9 cellular contexts compared by ENCODE assay signal in the genomic region with DNA sequence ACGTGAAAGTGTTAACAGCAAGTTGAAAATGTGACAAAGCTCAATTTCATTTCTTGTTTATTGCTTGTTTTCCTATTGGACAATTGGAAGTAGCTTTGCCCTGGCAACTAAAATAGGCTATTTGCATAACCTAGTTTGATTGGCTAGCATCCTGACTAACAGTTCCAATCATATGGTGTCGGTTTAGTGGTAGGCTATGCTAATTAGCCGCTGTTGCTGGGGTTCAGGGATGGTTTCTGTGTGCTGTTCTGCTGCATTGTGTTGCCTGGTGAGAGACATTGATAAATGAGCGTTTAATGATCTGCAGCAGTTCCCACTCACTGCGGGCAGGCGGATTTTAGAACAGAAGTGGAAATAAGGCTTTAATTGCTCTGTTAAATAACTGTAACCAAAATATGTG.
DNase-seq lines count a peak whose midpoint lies in the region; ATAC-seq, FAIRE-seq and TF ChIP-seq lines count a peak whose summit lies in the region.
"Had no signal": no experiment of that assay in that cellular context is flagged by ENCODE, and none has a peak within 500 bp of the region (broad histone marks: within the 10 kb centered on the region; RNA-seq: fewer than 3 reads in every experiment).

No MANE protein-coding gene starts in this region.

- H3K9me3 ChIP-seq in Peyer's patch (no peaks in the 10 kb centered on the region), GM12878 (replicated peaks; ENCODE audit: control insufficient read depth, insufficient read depth, low read length) (peaks cover 6% of the 10 kb centered on the region), gastrocnemius medialis (no peaks in the 10 kb centered on the region)

- CTCF ChIA-PET in GM12878 (lab: Yijun Ruan, JAX): interaction anchor here (1.1 to 1.6 kb wide), 2 partner anchors 11 to 17 kb away, joined by 3 to 4 read pairs; no protein-coding TSS in a partner anchor

- WGBS in GM12878 (ENCODE audit: insufficient coverage, insufficient replicate concordance, low lambda C conversion rate, missing lambda C conversion rate): 93% methylated on average over 6 of the region's 6 CpGs

- TF ChIP-seq CTCF in Peyer's patch (IDR thresholded peaks at IDR 0.05) (no peak), GM12878 (IDR thresholded peaks at IDR 0.05 in 2 of 3, conservative IDR thresholded peaks at IDR 0.05 in 1 of 3; ENCODE audit: control insufficient read depth in 2 of 3, extremely low read depth in 1 of 3, insufficient read depth in 1 of 3, low read depth in 3 of 3, low read length in 3 of 3) (no peak), gastrocnemius medialis (IDR thresholded peaks at IDR 0.05 in 4 of 5, conservative IDR thresholded peaks at IDR 0.05 in 1 of 5) (no peak), osteocyte (IDR thresholded peaks at IDR 0.05) (no peak)

- no peak overlapping the region for H3K4me2 ChIP-seq in GM12878 (ENCODE audit: control insufficient read depth, insufficient read depth)

- peak; percentile 92 for ATAC-seq in GM12878
- peak; percentile 79 to 90 for ATAC-seq in gastrocnemius medialis

- in situ Hi-C loops in GM12878 (cut with MboI) (no loop called here), gastrocnemius medialis (cut with MboI; ENCODE audit: low sequenced_read_pairs in 4 of 4) (no loop called here)

- no peak for TF ChIP-seq EP300 in GM12878 (IDR thresholded peaks at IDR 0.05; ENCODE audit: borderline replicate concordance in 1 of 2, control insufficient read depth in 1 of 2, low read depth in 2 of 2, low read length in 2 of 2)

- H3K4me3 Mint-ChIP-seq in osteocyte (ENCODE audit: unreplicated experiment): no peak overlapping the region
- H3K4me3 Mint-ChIP-seq: IgD-negative memory B cell had no signal

- H3K79me2 ChIP-seq in GM12878 (ENCODE audit: control insufficient read depth, insufficient read depth, low read length): peaks cover 78% of the 10 kb centered on the region

- POLR2A ChIA-PET in GM12878 (lab: Charles Lee): interaction anchor here (0.7 to 1.6 kb wide), 2 partner anchors 18 to 300 kb away, joined by 3 read pairs; no protein-coding TSS in a partner anchor

- DNase-seq in D341Med (ENCODE audit: low spot score): peak; percentile 85
- DNase-seq in HUDEP-2 (lab: John Stamatoyannopoulos, UW; ENCODE audit: unreplicated experiment in 76 of 76): peak in 61 of 76 experiments; percentile 10 to 86 (median 64)
- DNase-seq in Peyer's patch: peak in 2 of 3 donors; percentile 33 to 59
- DNase-seq in GM12878 (ENCODE audit: low read depth, low spot score): no peak
- DNase-seq in hippocampal formation (lab: John Stamatoyannopoulos, UW): peak; percentile 64 to 96
- DNase-seq in gastrocnemius medialis: peak in 1 of 2 donors; percentile 51
- no peak for DNase-seq in osteocyte (ENCODE audit: extremely low spot score, unreplicated experiment)
- no peak for DNase-seq in T1000 (lab: John Stamatoyannopoulos, UW)

- no peak overlapping the region for H3K9ac ChIP-seq in GM12878 (ENCODE audit: control insufficient read depth, insufficient read depth, low read length)

- no peak for FAIRE-seq in GM12878 (lab: Jason Lieb, UNC)

- no peaks in the 10 kb centered on the region for H3K27me3 Mint-ChIP-seq in osteocyte (ENCODE audit: unreplicated experiment)
- H3K27me3 Mint-ChIP-seq: IgD-negative memory B cell had no signal

- H3K27ac Mint-ChIP-seq in osteocyte (ENCODE audit: unreplicated experiment): no peak overlapping the region
- H3K27ac Mint-ChIP-seq: IgD-negative memory B cell had no signal

- BruUV-seq in GM12878 (replicated peaks; lab: Mats Ljungman, UMichigan): no TSS peak

- H3K27me3 ChIP-seq in Peyer's patch (no peaks in the 10 kb centered on the region), GM12878 (replicated peaks in 1 of 2; ENCODE audit: control insufficient read depth in 2 of 2, insufficient read depth in 2 of 2, low read length in 1 of 2) (no peaks in the 10 kb centered on the region), gastrocnemius medialis (no peaks in the 10 kb centered on the region)

- H3K27ac ChIP-seq in Peyer's patch (no peak overlapping the region), GM12878 (ENCODE audit: control insufficient read depth, insufficient read depth) (no peak overlapping the region), gastrocnemius medialis (peak overlapping the region; percentile 79 to 83 (median 82))

- intact Hi-C loops in GM12878 (cut with micrococcal nuclease; ENCODE audit: unreplicated experiment) (no loop called here), gastrocnemius medialis (cut with DNase I; ENCODE audit: low total_unique reads) (no loop called here)

- SMC1A ChIA-PET in GM12878 (lab: Charles Lee; ENCODE audit: uncharacterized antibody, unreplicated experiment): interaction anchor here (1.0 to 2.1 kb wide), 4 partner anchors 10 to 64 kb away, joined by 3 to 6 read pairs (median 3); no protein-coding TSS in a partner anchor

- no peak for TF ChIP-seq RAD21 in GM12878 (IDR thresholded peaks at IDR 0.05; ENCODE audit: insufficient read depth, low read depth, low read length)

- H3K4me1 ChIP-seq in Peyer's patch: peaks cover 0 to 27% (median 2%) of the 10 kb centered on the region in 4 donors
- H3K4me1 ChIP-seq in GM12878 (ENCODE audit: control insufficient read depth, insufficient read depth, low read length): no peaks in the 10 kb centered on the region
- H3K4me1 ChIP-seq in gastrocnemius medialis: peaks cover 91 to 96% of the 10 kb centered on the region in 2 donors

- peaks cover 2% of the 10 kb centered on the region; the same call in 1 of the 2 replicates for H4K20me1 ChIP-seq in GM12878 (ENCODE audit: control insufficient read depth, insufficient read depth)

- no peak overlapping the region for H2AFZ ChIP-seq in GM12878 (ENCODE audit: control insufficient read depth, low read depth, low read length)

- H3K36me3 ChIP-seq in Peyer's patch (no peaks in the 10 kb centered on the region), GM12878 (ENCODE audit: control insufficient read depth in 2 of 2, insufficient read depth in 2 of 2, low read length in 1 of 2) (peaks cover 3 to 10% of the 10 kb centered on the region in 2 experiments; a peak in 3 of 4 replicates), gastrocnemius medialis (no peaks in the 10 kb centered on the region)

- TF ChIP-seq POLR2A in Peyer's patch (IDR thresholded peaks at IDR 0.05) (no peak), GM12878 (IDR thresholded peaks at IDR 0.05; ENCODE audit: low read depth, low read length) (no peak), gastrocnemius medialis (IDR thresholded peaks at IDR 0.05) (no peak)

- peaks cover 4% of the 10 kb centered on the region for H3K9me3 Mint-ChIP-seq in osteocyte (ENCODE audit: unreplicated experiment)
- H3K9me3 Mint-ChIP-seq: IgD-negative memory B cell had no signal

- H3K4me3 ChIP-seq in Peyer's patch: no peak overlapping the region
- H3K4me3 ChIP-seq in GM12878: no peak overlapping the region
- H3K4me3 ChIP-seq in gastrocnemius medialis: peak overlapping the region; percentile 7 to 19 (median 16)

- H3K36me3 Mint-ChIP-seq in osteocyte (ENCODE audit: unreplicated experiment): peaks cover 9% of the 10 kb centered on the region

- RAD21 ChIA-PET in GM12878 (lab: Charles Lee; ENCODE audit: unreplicated experiment): interaction anchor here (1.1 kb wide), 1 partner anchor 64 kb away, joined by 3 read pairs; no protein-coding TSS in a partner anchor

- H3K4me1 Mint-ChIP-seq in osteocyte (ENCODE audit: unreplicated experiment): peaks cover 21% of the 10 kb centered on the region

TF ChIP-seq in GM12878, 131 proteins besides CTCF, POLR2A, EP300 and RAD21:
- no peak for TF ChIP-seq SRF (IDR thresholded peaks at IDR 0.05; ENCODE audit: low read depth in 2 of 2, low read length in 2 of 2)
- peak; percentile 85 for TF ChIP-seq PKNOX1 (IDR thresholded peaks at IDR 0.05)
- TF ChIP-seq, protein P1, sequence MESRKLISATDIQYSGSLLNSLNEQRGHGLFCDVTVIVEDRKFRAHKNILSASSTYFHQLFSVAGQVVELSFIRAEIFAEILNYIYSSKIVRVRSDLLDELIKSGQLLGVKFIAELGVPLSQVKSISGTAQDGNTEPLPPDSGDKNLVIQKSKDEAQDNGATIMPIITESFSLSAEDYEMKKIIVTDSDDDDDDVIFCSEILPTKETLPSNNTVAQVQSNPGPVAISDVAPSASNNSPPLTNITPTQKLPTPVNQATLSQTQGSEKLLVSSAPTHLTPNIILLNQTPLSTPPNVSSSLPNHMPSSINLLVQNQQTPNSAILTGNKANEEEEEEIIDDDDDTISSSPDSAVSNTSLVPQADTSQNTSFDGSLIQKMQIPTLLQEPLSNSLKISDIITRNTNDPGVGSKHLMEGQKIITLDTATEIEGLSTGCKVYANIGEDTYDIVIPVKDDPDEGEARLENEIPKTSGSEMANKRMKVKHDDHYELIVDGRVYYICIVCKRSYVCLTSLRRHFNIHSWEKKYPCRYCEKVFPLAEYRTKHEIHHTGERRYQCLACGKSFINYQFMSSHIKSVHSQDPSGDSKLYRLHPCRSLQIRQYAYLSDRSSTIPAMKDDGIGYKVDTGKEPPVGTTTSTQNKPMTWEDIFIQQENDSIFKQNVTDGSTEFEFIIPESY (IDR thresholded peaks at IDR 0.05): 0 out of 2 replicates have a peak, but pooled peaks have one; percentile 15
- TF ChIP-seq SREBF1 (IDR thresholded peaks at IDR 0.05; ENCODE audit: low read length): no peak
- TF ChIP-seq, protein P2, sequence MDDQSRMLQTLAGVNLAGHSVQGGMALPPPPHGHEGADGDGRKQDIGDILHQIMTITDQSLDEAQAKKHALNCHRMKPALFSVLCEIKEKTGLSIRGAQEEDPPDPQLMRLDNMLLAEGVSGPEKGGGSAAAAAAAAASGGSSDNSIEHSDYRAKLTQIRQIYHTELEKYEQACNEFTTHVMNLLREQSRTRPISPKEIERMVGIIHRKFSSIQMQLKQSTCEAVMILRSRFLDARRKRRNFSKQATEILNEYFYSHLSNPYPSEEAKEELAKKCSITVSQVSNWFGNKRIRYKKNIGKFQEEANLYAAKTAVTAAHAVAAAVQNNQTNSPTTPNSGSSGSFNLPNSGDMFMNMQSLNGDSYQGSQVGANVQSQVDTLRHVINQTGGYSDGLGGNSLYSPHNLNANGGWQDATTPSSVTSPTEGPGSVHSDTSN (IDR thresholded peaks at IDR 0.05; ENCODE audit: insufficient replicate concordance, low read depth, low read length): peak; percentile 63
- peak; percentile 61; the same call in 1 of the 3 replicates for TF ChIP-seq POU2F2 (IDR thresholded peaks at IDR 0.05; ENCODE audit: borderline replicate concordance, low read depth, low read length)
- TF ChIP-seq RFX5 (IDR thresholded peaks at IDR 0.05; ENCODE audit: low read depth, low read length): peak; percentile 85

Comparison
In these comparisons a context has a peak if more than half of its experiments do, and no peak if none do; other contexts are left out.
1. DNase-seq: peak in D341Med (single experiment), HUDEP-2 (61 of 76), Peyer's patch (2 of 3) and hippocampal formation (2 of 2); none in GM12878 (single experiment), osteocyte (single experiment) and T1000 (single experiment).
2. H3K27ac ChIP-seq: peak in gastrocnemius medialis (4 of 4); none in Peyer's patch (0 of 4) and GM12878 (single experiment).
3. H3K4me3 ChIP-seq: peak in gastrocnemius medialis (4 of 4); none in Peyer's patch (0 of 4) and GM12878 (single experiment).